In the genomic region with DNA sequence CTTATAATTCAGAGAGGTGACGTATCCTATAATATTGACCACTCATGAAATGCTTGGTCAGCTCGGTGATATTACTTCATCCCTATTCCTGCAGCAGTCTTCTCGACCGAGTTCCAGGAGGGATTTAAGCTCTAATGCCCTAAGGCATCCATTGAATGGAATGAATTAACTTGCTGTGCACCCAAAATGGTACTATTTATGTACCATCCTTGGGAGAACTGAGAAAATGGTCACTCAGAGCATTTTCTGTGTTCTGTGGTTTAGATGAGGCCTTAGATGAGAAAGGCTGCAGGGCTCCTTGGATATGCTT, we compare ENCODE assay signal across 8 cellular contexts. TPM values are rescaled to one million over a fixed set of nuclear protein-coding genes. Genes with fewer than 3 reads are reported as not detected.
DNase-seq lines count a peak whose midpoint lies in the region; ATAC-seq, FAIRE-seq and TF ChIP-seq lines count a peak whose summit lies in the region.

No MANE protein-coding gene starts in this region.

- intact Hi-C loops in kidney (cut with DNase I) (no loop called here), posterior vena cava (cut with DNase I) (no loop called here)

- H3F3A ChIP-seq in SK-N-SH (replicated peaks; ENCODE audit: insufficient read depth) = peaks cover 10% of the 10 kb centered on the region

- H3K79me2 ChIP-seq in SK-N-SH (ENCODE audit: insufficient read depth) = peaks cover 52% of the 10 kb centered on the region

- no peak for ATAC-seq in SK-N-SH treated with all-trans-retinoic acid at 6 μM for 48 hours
- no peak for ATAC-seq in GM18517 (IDR thresholded peaks at IDR 0.05; ENCODE audit: unreplicated experiment)

- WGBS in SK-N-SH (ENCODE audit: low lambda C conversion rate) = 0% methylated on average over 4 of the region's 4 CpGs
- WGBS in suprapubic skin = 0% methylated on average over 4 of the region's 4 CpGs

- TF ChIP-seq RAD21 in SK-N-SH (IDR thresholded peaks at IDR 0.05; ENCODE audit: low read length) = no peak

- FAIRE-seq in kidney (lab: Jason Lieb, UNC) = no peak

- H3K4me3 ChIP-seq in SK-N-SH (ENCODE audit: low read depth in 2 of 2, low read length in 1 of 2) (peak overlapping the region; percentile 84 to 87), adipocyte (ENCODE audit: low read length) (peak overlapping the region; percentile 88), kidney (ENCODE audit: low read length in 2 of 2) (peak overlapping the region; percentile 89 to 100), suprapubic skin (peak overlapping the region; percentile 62)

- TF ChIP-seq EP300 in SK-N-SH (IDR thresholded peaks at IDR 0.05; ENCODE audit: borderline replicate concordance in 1 of 2, low read depth in 1 of 2, low read length in 1 of 2) = no peak
- TF ChIP-seq EP300 in suprapubic skin (IDR thresholded peaks at IDR 0.05) = no peak

- H2AFZ ChIP-seq in SK-N-SH (ENCODE audit: low read depth) = peak overlapping the region; percentile 93; the same call in 1 of the 2 replicates

- POLR2A ChIA-PET in SK-N-SH (lab: Yijun Ruan, JAX) = interaction anchor here (0.5 to 1.5 kb wide), 6 partner anchors 35 to 564 kb away, joined by 3 to 10 read pairs (median 3); a partner anchor contains a TSS

- H3K27ac ChIP-seq in SK-N-SH (ENCODE audit: low read depth in 2 of 2, low read length in 1 of 2) (peak overlapping the region; percentile 94 to 97), kidney (ENCODE audit: low read depth in 2 of 2, low read length in 2 of 2) (peak overlapping the region; percentile 100), suprapubic skin (peak overlapping the region; percentile 97)

- H4K20me1 ChIP-seq in SK-N-SH (ENCODE audit: insufficient read depth) = no peaks in the 10 kb centered on the region

- H3K4me2 ChIP-seq in SK-N-SH = peak overlapping the region; percentile 84

- no peak for TF ChIP-seq CTCF in SK-N-SH (IDR thresholded peaks at IDR 0.05)
- TF ChIP-seq CTCF in kidney (IDR thresholded peaks at IDR 0.05; ENCODE audit: borderline replicate concordance, extremely low read depth, insufficient read depth) = no peak
- no peak for TF ChIP-seq CTCF in suprapubic skin (IDR thresholded peaks at IDR 0.05)

- no peaks in the 10 kb centered on the region for H3K27me3 ChIP-seq in SK-N-SH (ENCODE audit: insufficient read depth)
- no peaks in the 10 kb centered on the region for H3K27me3 ChIP-seq in adipocyte (replicated peaks; ENCODE audit: control insufficient read depth, insufficient read depth, low read length)
- no peaks in the 10 kb centered on the region for H3K27me3 ChIP-seq in suprapubic skin

- H3K9ac ChIP-seq in SK-N-SH = peak overlapping the region; percentile 97
- peak overlapping the region; percentile 97 for H3K9ac ChIP-seq in adipocyte (ENCODE audit: low read length)
- H3K9ac ChIP-seq in kidney (ENCODE audit: low read length in 2 of 2) = peak overlapping the region; percentile 74 to 87

- no peak for DNase-seq in SK-N-SH
- DNase-seq in adipocyte (ENCODE audit: low read depth) = no peak
- no peak for DNase-seq in kidney
- no peak for DNase-seq in suprapubic skin (ENCODE audit: low spot score in 2 of 2)
- DNase-seq in central memory CD4-positive, alpha-beta T cell = no peak
- DNase-seq in posterior vena cava (ENCODE audit: low spot score) = no peak

- H3K9me3 ChIP-seq in SK-N-SH = no peaks in the 10 kb centered on the region
- no peaks in the 10 kb centered on the region for H3K9me3 ChIP-seq in adipocyte (ENCODE audit: control insufficient read depth, low read length)
- H3K9me3 ChIP-seq in kidney (ENCODE audit: control insufficient read depth in 1 of 2, low read length in 2 of 2) = no peaks in the 10 kb centered on the region
- H3K9me3 ChIP-seq in suprapubic skin = no peaks in the 10 kb centered on the region

- peaks cover 19 to 24% of the 10 kb centered on the region in 2 experiments; a peak in 3 of 4 replicates for H3K4me1 ChIP-seq in SK-N-SH (ENCODE audit: control insufficient read depth in 1 of 2, insufficient read depth in 2 of 2, low read depth in 1 of 2, low read length in 1 of 2)
- H3K4me1 ChIP-seq in adipocyte (ENCODE audit: control insufficient read depth, insufficient read depth, low read length) = peaks cover 38% of the 10 kb centered on the region
- peaks cover 11 to 19% of the 10 kb centered on the region in 2 donors for H3K4me1 ChIP-seq in kidney (ENCODE audit: control insufficient read depth in 1 of 2, insufficient read depth in 1 of 2, low read depth in 1 of 2, low read length in 2 of 2)
- peaks cover 51% of the 10 kb centered on the region for H3K4me1 ChIP-seq in suprapubic skin

- CTCF ChIA-PET in SK-N-SH (lab: Yijun Ruan, JAX) = interaction anchor here (0.9 to 5.1 kb wide), 7 partner anchors 10 to 383 kb away, joined by 3 to 30 read pairs (median 5); a partner anchor contains a TSS

- TF ChIP-seq POLR2A in suprapubic skin (IDR thresholded peaks at IDR 0.05) = no peak

- no peaks in the 10 kb centered on the region for H3K9me2 ChIP-seq in SK-N-SH

- H3K36me3 ChIP-seq in SK-N-SH (replicated peaks in 1 of 2; ENCODE audit: control insufficient read depth in 1 of 2, insufficient read depth in 2 of 2, low read length in 1 of 2) (peaks cover 0 to 6% of the 10 kb centered on the region in 2 experiments), adipocyte (ENCODE audit: control insufficient read depth, insufficient read depth, low read length, severe bottlenecking) (peaks cover 9% of the 10 kb centered on the region), kidney (ENCODE audit: control insufficient read depth in 1 of 2, insufficient read depth in 2 of 2, low read length in 2 of 2) (no peaks in the 10 kb centered on the region), suprapubic skin (no peaks in the 10 kb centered on the region)

TF ChIP-seq in SK-N-SH, 30 proteins besides CTCF, POLR2A, EP300 and RAD21 (continues in another document):
- TF ChIP-seq NFIC (IDR thresholded peaks at IDR 0.05; ENCODE audit: borderline replicate concordance) (no peak), FOSL2 (IDR thresholded peaks at IDR 0.05; ENCODE audit: borderline replicate concordance, low read depth) (no peak), CHD2 (IDR thresholded peaks at IDR 0.05; ENCODE audit: low read length, partially characterized antibody) (no peak), TCF12 (IDR thresholded peaks at IDR 0.05) (no peak)

TF ChIP-seq in SK-N-SH treated with all-trans-retinoic acid at 6 μM for 48 hours, 23 proteins besides CTCF, POLR2A, EP300 and RAD21:
- TF ChIP-seq PPARA (CRISPR knock-in tag; IDR thresholded peaks at IDR 0.05; ENCODE audit: borderline replicate concordance) (no peak), ZFP3 (CRISPR knock-in tag; IDR thresholded peaks at IDR 0.05) (no peak), ZNF565 (CRISPR knock-in tag; conservative IDR thresholded peaks at IDR 0.05; ENCODE audit: low read depth) (no peak), ZNF70 (CRISPR knock-in tag; IDR thresholded peaks at IDR 0.05) (no peak), ZFP30 (CRISPR knock-in tag; IDR thresholded peaks at IDR 0.05) (no peak)
- TF ChIP-seq, protein P1, sequence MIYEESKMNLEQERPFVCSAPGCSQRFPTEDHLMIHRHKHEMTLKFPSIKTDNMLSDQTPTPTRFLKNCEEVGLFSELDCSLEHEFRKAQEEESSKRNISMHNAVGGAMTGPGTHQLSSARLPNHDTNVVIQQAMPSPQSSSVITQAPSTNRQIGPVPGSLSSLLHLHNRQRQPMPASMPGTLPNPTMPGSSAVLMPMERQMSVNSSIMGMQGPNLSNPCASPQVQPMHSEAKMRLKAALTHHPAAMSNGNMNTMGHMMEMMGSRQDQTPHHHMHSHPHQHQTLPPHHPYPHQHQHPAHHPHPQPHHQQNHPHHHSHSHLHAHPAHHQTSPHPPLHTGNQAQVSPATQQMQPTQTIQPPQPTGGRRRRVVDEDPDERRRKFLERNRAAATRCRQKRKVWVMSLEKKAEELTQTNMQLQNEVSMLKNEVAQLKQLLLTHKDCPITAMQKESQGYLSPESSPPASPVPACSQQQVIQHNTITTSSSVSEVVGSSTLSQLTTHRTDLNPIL (CRISPR knock-in tag; IDR thresholded peaks at IDR 0.05; ENCODE audit: low read depth) = no peak
TF ChIP-seq in SK-N-SH treated with all-trans-retinoic acid at 6 μM for 48 hours: peak in this region for 0.

RNA-seq across cellular contexts. Expression of a gene that starts 0.6 kb away (rescaled TPM):
- polyA plus RNA-seq in SK-N-SH (2012; rRNA removed) (11.3 and 14.1 TPM in 2 replicates), kidney (ENCODE audit: insufficient read depth, low read depth, low replicate concordance) (14.8 TPM)
- polyA plus RNA-seq in SK-N-SH (2012; cell fraction: cytosol; rRNA removed) = 21.1 and 25.9 TPM in 2 replicates
- 5.2 and 8.4 TPM in 2 replicates for polyA plus RNA-seq in SK-N-SH (2012; cell fraction: nucleus; rRNA removed)
- total RNA-seq in kidney (35.0 TPM), suprapubic skin (10 to 100 TPM; 26.6 to 41.7 (median 30.0) TPM), posterior vena cava (10 to 100 TPM; 42.8 to 46.9 TPM)

RNA-seq across cellular contexts. Expression of a gene that starts 47.0 kb away (rescaled TPM):
- polyA plus RNA-seq in SK-N-SH (2012; rRNA removed) = 7.8 and 9.1 TPM in 2 replicates
- 8.5 and 9.5 TPM in 2 replicates for polyA plus RNA-seq in SK-N-SH (2012; cell fraction: cytosol; rRNA removed)
- polyA plus RNA-seq in SK-N-SH (2012; cell fraction: nucleus; rRNA removed) = 5.0 and 6.4 TPM in 2 replicates
- total RNA-seq in kidney = 67.5 TPM
- polyA plus RNA-seq in kidney (ENCODE audit: insufficient read depth, low read depth, low replicate concordance) = 43.4 TPM
- total RNA-seq in suprapubic skin = 10 to 100 TPM; 33.2 to 46.8 (median 39.9) TPM
- 10 to 100 TPM; 37.8 to 44.4 TPM for total RNA-seq in posterior vena cava
